ENCODE assay signal across 8 cellular contexts in genomic region chr2:232611559-232612218, GRCh38. TPM values are rescaled to one million over a fixed set of nuclear protein-coding genes. Genes with fewer than 3 reads are reported as not detected.
DNase-seq lines count a peak whose midpoint lies in the region; ATAC-seq and TF ChIP-seq lines count a peak whose summit lies in the region.

No MANE protein-coding gene starts in this region.

- no peaks in the 10 kb centered on the region for H3K36me3 Mint-ChIP-seq in endodermal cell (ENCODE audit: low read depth)
- no peaks in the 10 kb centered on the region for H3K36me3 Mint-ChIP-seq in naive thymus-derived CD4-positive, alpha-beta T cell
- H3K36me3 Mint-ChIP-seq in stimulated activated naive B cell treated with anti-CD40 and anti-IgM and Interleukin-4, amounts not matched to agents 10 μg/mL and 1 μg/mL and 100 μg/mL, for 72 hours = no peaks in the 10 kb centered on the region

- H3K27ac ChIP-seq in endodermal cell (ENCODE audit: low read depth, low read length) = no peak overlapping the region
- no peak overlapping the region for H3K27ac ChIP-seq in naive thymus-derived CD4-positive, alpha-beta T cell (ENCODE audit: low read depth, low read length)

- intact Hi-C loops in naive thymus-derived CD4-positive, alpha-beta T cell (cut with micrococcal nuclease) = loop anchor here in 1 of 2 donors (1.0 kb wide), 3 partner anchors 58 to 640 kb away; partner anchors contain the start of genes ATG16L1 and GIGYF2

- peak; percentile 72 for ATAC-seq in naive thymus-derived CD4-positive, alpha-beta T cell
- ATAC-seq in stimulated activated naive B cell treated with anti-CD40 and anti-IgM and Interleukin-4, amounts not matched to agents 10 μg/mL and 1 μg/mL and 100 μg/mL, for 72 hours (replicated peaks) = peak; percentile 50
- ATAC-seq in HG03571 (IDR thresholded peaks at IDR 0.05; ENCODE audit: unreplicated experiment) = no peak

- CTCF ChIA-PET in naive thymus-derived CD4-positive, alpha-beta T cell (lab: Charles Lee) = interaction anchor here (0.8 kb wide), 1 partner anchor 14 kb away, joined by 3 read pairs; no protein-coding TSS in a partner anchor

- no peak overlapping the region for H3K9ac ChIP-seq in endodermal cell (ENCODE audit: extremely low read depth, low read length, poor library complexity, severe bottlenecking)

- H3K4me3 ChIP-seq in endodermal cell (ENCODE audit: low read length) = no peak overlapping the region
- H3K4me3 ChIP-seq in naive thymus-derived CD4-positive, alpha-beta T cell (ENCODE audit: low read length) = no peak overlapping the region

- H3K4me1 Mint-ChIP-seq in endodermal cell = no peaks in the 10 kb centered on the region
- no peaks in the 10 kb centered on the region for H3K4me1 Mint-ChIP-seq in naive thymus-derived CD4-positive, alpha-beta T cell
- no peaks in the 10 kb centered on the region for H3K4me1 Mint-ChIP-seq in stimulated activated naive B cell treated with anti-CD40 and anti-IgM and Interleukin-4, amounts not matched to agents 10 μg/mL and 1 μg/mL and 100 μg/mL, for 72 hours

- H3K27me3 Mint-ChIP-seq in endodermal cell (ENCODE audit: insufficient read depth) = no peaks in the 10 kb centered on the region
- H3K27me3 Mint-ChIP-seq in naive thymus-derived CD4-positive, alpha-beta T cell = no peaks in the 10 kb centered on the region
- H3K27me3 Mint-ChIP-seq in stimulated activated naive B cell treated with anti-CD40 and anti-IgM and Interleukin-4, amounts not matched to agents 10 μg/mL and 1 μg/mL and 100 μg/mL, for 72 hours = no peaks in the 10 kb centered on the region

- 57 to 62% methylated on average over 5 to 9 of the region's 9 CpGs for WGBS in endodermal cell (ENCODE audit: insufficient coverage in 1 of 2, insufficient read length in 1 of 2), 2 experiments

- H3K4me3 Mint-ChIP-seq in endodermal cell = no peak overlapping the region
- no peak overlapping the region for H3K4me3 Mint-ChIP-seq in naive thymus-derived CD4-positive, alpha-beta T cell
- no peak overlapping the region for H3K4me3 Mint-ChIP-seq in stimulated activated naive B cell treated with anti-CD40 and anti-IgM and Interleukin-4, amounts not matched to agents 10 μg/mL and 1 μg/mL and 100 μg/mL, for 72 hours

- H3K27ac Mint-ChIP-seq in endodermal cell = no peak overlapping the region
- no peak overlapping the region for H3K27ac Mint-ChIP-seq in naive thymus-derived CD4-positive, alpha-beta T cell
- no peak overlapping the region for H3K27ac Mint-ChIP-seq in stimulated activated naive B cell treated with anti-CD40 and anti-IgM and Interleukin-4, amounts not matched to agents 10 μg/mL and 1 μg/mL and 100 μg/mL, for 72 hours

- no peaks in the 10 kb centered on the region for H3K4me1 ChIP-seq in endodermal cell (ENCODE audit: control insufficient read depth, insufficient read depth, low read length)
- H3K4me1 ChIP-seq in naive thymus-derived CD4-positive, alpha-beta T cell (ENCODE audit: control insufficient read depth in 2 of 2, insufficient read depth in 2 of 2, low read length in 2 of 2) = no peaks in the 10 kb centered on the region

- H3K36me3 ChIP-seq in endodermal cell (ENCODE audit: control insufficient read depth, insufficient read depth, low read length) = no peaks in the 10 kb centered on the region
- H3K36me3 ChIP-seq in naive thymus-derived CD4-positive, alpha-beta T cell (ENCODE audit: control insufficient read depth in 2 of 3, insufficient read depth in 3 of 3, low read length in 3 of 3) = no peaks in the 10 kb centered on the region

- DNase-seq in NCI-H2081 (lab: John Stamatoyannopoulos, UW) = peak; percentile 45 to 49
- no peak for DNase-seq in NCI-H2081 treated with DMSO at 0.1 percent for 48 hours (lab: John Stamatoyannopoulos, UW)
- peak; percentile 33 for DNase-seq in NCI-H1694 (lab: John Stamatoyannopoulos, UW)
- peak; percentile 23 to 65 (median 49) for DNase-seq in activated CD8-positive, alpha-beta memory T cell treated with anti-CD3 and anti-CD28 coated beads for 48 hours (ENCODE audit: low read depth in 2 of 3, low spot score in 2 of 3)
- DNase-seq in endodermal cell = peak; percentile 91
- peak; percentile 18 to 72 (median 48) for DNase-seq in naive thymus-derived CD4-positive, alpha-beta T cell
- peak; percentile 27 for DNase-seq in stimulated activated naive B cell treated with anti-CD40 and anti-IgM and Interleukin-4, amounts not matched to agents 10 μg/mL and 1 μg/mL and 100 μg/mL, for 72 hours

- H3K27me3 ChIP-seq in endodermal cell (ENCODE audit: control insufficient read depth, insufficient read depth, low read length, poor library complexity, severe bottlenecking) = no peaks in the 10 kb centered on the region
- no peaks in the 10 kb centered on the region for H3K27me3 ChIP-seq in naive thymus-derived CD4-positive, alpha-beta T cell (ENCODE audit: control insufficient read depth in 2 of 2, insufficient read depth in 2 of 2, low read length in 2 of 2)

- H3K9me3 ChIP-seq in endodermal cell (ENCODE audit: control insufficient read depth, low read length) = no peaks in the 10 kb centered on the region
- H3K9me3 ChIP-seq in naive thymus-derived CD4-positive, alpha-beta T cell (ENCODE audit: control insufficient read depth in 2 of 3, low read length in 3 of 3) = no peaks in the 10 kb centered on the region

- no peaks in the 10 kb centered on the region for H3K9me3 Mint-ChIP-seq in endodermal cell
- H3K9me3 Mint-ChIP-seq in naive thymus-derived CD4-positive, alpha-beta T cell = no peaks in the 10 kb centered on the region
- no peaks in the 10 kb centered on the region for H3K9me3 Mint-ChIP-seq in stimulated activated naive B cell treated with anti-CD40 and anti-IgM and Interleukin-4, amounts not matched to agents 10 μg/mL and 1 μg/mL and 100 μg/mL, for 72 hours

- TF ChIP-seq CTCF in endodermal cell (conservative IDR thresholded peaks at IDR 0.05) = peak; percentile 93

- POLR2A ChIA-PET in naive thymus-derived CD4-positive, alpha-beta T cell (lab: Charles Lee) = no interaction called here

RNA-seq across cellular contexts. Expression of gene EFHD1, which starts 21.7 kb away (rescaled TPM):
- total RNA-seq in endodermal cell = 10 to 100 TPM in 1 of 2 donors, 1 to 10 TPM in 1; 6.8 to 12.5 TPM
- polyA plus RNA-seq in endodermal cell (2013, experiment 1 of 2) = 28.4 TPM
- 25.9 TPM for polyA plus RNA-seq in endodermal cell (2013, experiment 2 of 2)
- 1 to 10 TPM in 4 of 5 experiments, under 1 TPM in 1; 0.70 to 2.9 (median 2.1) TPM for total RNA-seq in naive thymus-derived CD4-positive, alpha-beta T cell
- polyA plus RNA-seq in naive thymus-derived CD4-positive, alpha-beta T cell = 1 to 10 TPM; 3.1 to 4.4 TPM
